In the genomic region with DNA sequence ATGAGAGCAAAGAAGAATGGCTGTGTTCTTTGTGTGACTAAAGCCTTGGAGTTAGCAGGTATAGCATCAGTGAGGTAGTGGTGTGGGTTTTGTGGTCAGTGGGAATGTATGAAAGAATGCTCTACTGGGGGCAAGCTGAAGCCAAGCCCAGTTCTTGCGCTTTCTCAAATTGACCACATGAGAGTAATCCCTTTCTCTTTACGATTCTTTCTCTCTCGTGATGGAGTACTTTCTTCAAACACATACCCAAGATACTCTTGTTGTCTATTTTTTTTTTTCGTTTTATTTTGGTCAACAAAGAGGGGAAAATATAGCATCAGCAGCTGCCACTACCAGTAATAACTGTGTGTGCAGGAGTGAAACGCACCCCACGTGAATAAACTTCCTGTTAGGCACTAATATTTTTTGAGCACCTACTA, we compare ENCODE assay signal across 1 cellular context.
TF ChIP-seq lines count a peak whose summit lies in the region.

No MANE protein-coding gene starts in this region.

TF ChIP-seq in GM12878, 131 proteins besides CTCF, POLR2A, EP300 and RAD21 (continued from another document and continues in another):
- TF ChIP-seq, protein P1, sequence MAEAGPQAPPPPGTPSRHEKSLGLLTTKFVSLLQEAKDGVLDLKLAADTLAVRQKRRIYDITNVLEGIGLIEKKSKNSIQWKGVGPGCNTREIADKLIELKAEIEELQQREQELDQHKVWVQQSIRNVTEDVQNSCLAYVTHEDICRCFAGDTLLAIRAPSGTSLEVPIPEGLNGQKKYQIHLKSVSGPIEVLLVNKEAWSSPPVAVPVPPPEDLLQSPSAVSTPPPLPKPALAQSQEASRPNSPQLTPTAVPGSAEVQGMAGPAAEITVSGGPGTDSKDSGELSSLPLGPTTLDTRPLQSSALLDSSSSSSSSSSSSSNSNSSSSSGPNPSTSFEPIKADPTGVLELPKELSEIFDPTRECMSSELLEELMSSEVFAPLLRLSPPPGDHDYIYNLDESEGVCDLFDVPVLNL (IDR thresholded peaks at IDR 0.05; ENCODE audit: low read depth, low read length), result no peak
- TF ChIP-seq YY1 (IDR thresholded peaks at IDR 0.05; ENCODE audit: low read depth, low read length) (no peak), CREB1 (IDR thresholded peaks at IDR 0.05; ENCODE audit: low read depth) (peak; percentile 54; the same call in 1 of the 2 replicates), SREBF2 (IDR thresholded peaks at IDR 0.05; ENCODE audit: low read length) (no peak), TAF1 (IDR thresholded peaks at IDR 0.05; ENCODE audit: borderline replicate concordance, low read depth, low read length) (no peak), POU2F2 (IDR thresholded peaks at IDR 0.05; ENCODE audit: borderline replicate concordance, low read depth, low read length) (no peak), NR2C1 (IDR thresholded peaks at IDR 0.05) (no peak), KLF5 (IDR thresholded peaks at IDR 0.05; ENCODE audit: partially characterized antibody) (no peak), ZSCAN29 (IDR thresholded peaks at IDR 0.05) (no peak), MEF2A (IDR thresholded peaks at IDR 0.05; ENCODE audit: insufficient read depth, low read depth, low read length) (peak; percentile 95), SMC3 (IDR thresholded peaks at IDR 0.05; ENCODE audit: borderline replicate concordance, low read length) (no peak), CHD2 (IDR thresholded peaks at IDR 0.05; ENCODE audit: borderline replicate concordance, low read depth, low read length) (no peak), BRCA1 (IDR thresholded peaks at IDR 0.05; ENCODE audit: low read depth, low read length) (no peak), CBFB (IDR thresholded peaks at IDR 0.05; ENCODE audit: low read depth) (peak; percentile 96), ETV6 (conservative IDR thresholded peaks at IDR 0.05 in 1 of 2, IDR thresholded peaks at IDR 0.05 in 1 of 2; ENCODE audit: borderline replicate concordance in 1 of 2, low read depth in 1 of 2) (no peak; a peak in 1 of 4 replicates), SRF (IDR thresholded peaks at IDR 0.05; ENCODE audit: low read depth in 2 of 2, low read length in 2 of 2) (no peak), ZNF24 (IDR thresholded peaks at IDR 0.05) (peak; percentile 62), ZNF622 (IDR thresholded peaks at IDR 0.05) (no peak), RUNX3 (IDR thresholded peaks at IDR 0.05; ENCODE audit: low read length) (peak; percentile 99), MEF2B (IDR thresholded peaks at IDR 0.05; ENCODE audit: partially characterized antibody, poor library complexity, severe bottlenecking) (peak; percentile 79), JUND (IDR thresholded peaks at IDR 0.05; ENCODE audit: low read depth, low read length) (no peak), ATF7 (IDR thresholded peaks at IDR 0.05; ENCODE audit: low read depth) (peak; percentile 82), PAX5 (IDR thresholded peaks at IDR 0.05; ENCODE audit: borderline replicate concordance, low read depth, low read length) (no peak), NFIC (IDR thresholded peaks at IDR 0.05; ENCODE audit: low read depth, low read length) (peak; percentile 95), IRF4 (IDR thresholded peaks at IDR 0.05; ENCODE audit: low read depth, low read length) (peak; percentile 66; the same call in 1 of the 2 replicates), ASH2L (IDR thresholded peaks at IDR 0.05; ENCODE audit: borderline replicate concordance, low read depth) (no peak), SMAD1 (IDR thresholded peaks at IDR 0.05; ENCODE audit: low read depth, partially characterized antibody) (no peak), NR2C2 (IDR thresholded peaks at IDR 0.05; ENCODE audit: borderline replicate concordance, control insufficient read depth, insufficient read length, low read depth) (no peak), RBBP5 (conservative IDR thresholded peaks at IDR 0.05) (no peak), SMARCA5 (IDR thresholded peaks at IDR 0.05) (no peak), SUPT20H (IDR thresholded peaks at IDR 0.05; ENCODE audit: borderline replicate concordance, control insufficient read depth, low read depth, low read length) (no peak), IKZF1 (conservative IDR thresholded peaks at IDR 0.05) (peak; percentile 76), YBX1 (IDR thresholded peaks at IDR 0.05) (no peak)
- TF ChIP-seq, protein P2, sequence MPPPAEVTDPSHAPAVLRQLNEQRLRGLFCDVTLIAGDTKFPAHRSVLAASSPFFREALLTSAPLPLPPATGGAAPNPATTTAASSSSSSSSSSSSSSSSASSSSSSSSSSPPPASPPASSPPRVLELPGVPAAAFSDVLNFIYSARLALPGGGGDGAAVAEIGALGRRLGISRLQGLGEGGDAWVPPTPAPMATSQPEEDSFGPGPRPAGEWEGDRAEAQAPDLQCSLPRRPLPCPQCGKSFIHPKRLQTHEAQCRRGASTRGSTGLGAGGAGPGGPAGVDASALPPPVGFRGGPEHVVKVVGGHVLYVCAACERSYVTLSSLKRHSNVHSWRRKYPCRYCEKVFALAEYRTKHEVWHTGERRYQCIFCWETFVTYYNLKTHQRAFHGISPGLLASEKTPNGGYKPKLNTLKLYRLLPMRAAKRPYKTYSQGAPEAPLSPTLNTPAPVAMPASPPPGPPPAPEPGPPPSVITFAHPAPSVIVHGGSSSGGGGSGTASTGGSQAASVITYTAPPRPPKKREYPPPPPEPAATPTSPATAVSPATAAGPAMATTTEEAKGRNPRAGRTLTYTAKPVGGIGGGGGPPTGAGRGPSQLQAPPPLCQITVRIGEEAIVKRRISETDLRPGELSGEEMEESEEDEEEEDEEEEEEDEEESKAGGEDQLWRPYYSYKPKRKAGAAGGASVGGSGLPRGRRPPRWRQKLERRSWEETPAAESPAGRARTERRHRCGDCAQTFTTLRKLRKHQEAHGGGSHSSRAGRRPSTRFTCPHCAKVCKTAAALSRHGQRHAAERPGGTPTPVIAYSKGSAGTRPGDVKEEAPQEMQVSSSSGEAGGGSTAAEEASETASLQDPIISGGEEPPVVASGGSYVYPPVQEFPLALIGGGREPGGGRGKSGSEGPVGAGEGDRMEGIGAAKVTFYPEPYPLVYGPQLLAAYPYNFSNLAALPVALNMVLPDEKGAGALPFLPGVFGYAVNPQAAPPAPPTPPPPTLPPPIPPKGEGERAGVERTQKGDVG (CRISPR knock-in tag; IDR thresholded peaks at IDR 0.05), result no peak
- TF ChIP-seq, protein P3, sequence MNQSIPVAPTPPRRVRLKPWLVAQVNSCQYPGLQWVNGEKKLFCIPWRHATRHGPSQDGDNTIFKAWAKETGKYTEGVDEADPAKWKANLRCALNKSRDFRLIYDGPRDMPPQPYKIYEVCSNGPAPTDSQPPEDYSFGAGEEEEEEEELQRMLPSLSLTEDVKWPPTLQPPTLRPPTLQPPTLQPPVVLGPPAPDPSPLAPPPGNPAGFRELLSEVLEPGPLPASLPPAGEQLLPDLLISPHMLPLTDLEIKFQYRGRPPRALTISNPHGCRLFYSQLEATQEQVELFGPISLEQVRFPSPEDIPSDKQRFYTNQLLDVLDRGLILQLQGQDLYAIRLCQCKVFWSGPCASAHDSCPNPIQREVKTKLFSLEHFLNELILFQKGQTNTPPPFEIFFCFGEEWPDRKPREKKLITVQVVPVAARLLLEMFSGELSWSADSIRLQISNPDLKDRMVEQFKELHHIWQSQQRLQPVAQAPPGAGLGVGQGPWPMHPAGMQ (IDR thresholded peaks at IDR 0.05; ENCODE audit: borderline replicate concordance), result 0 out of 2 replicates have a peak, but pooled peaks have one; percentile 11
- TF ChIP-seq, protein P4, sequence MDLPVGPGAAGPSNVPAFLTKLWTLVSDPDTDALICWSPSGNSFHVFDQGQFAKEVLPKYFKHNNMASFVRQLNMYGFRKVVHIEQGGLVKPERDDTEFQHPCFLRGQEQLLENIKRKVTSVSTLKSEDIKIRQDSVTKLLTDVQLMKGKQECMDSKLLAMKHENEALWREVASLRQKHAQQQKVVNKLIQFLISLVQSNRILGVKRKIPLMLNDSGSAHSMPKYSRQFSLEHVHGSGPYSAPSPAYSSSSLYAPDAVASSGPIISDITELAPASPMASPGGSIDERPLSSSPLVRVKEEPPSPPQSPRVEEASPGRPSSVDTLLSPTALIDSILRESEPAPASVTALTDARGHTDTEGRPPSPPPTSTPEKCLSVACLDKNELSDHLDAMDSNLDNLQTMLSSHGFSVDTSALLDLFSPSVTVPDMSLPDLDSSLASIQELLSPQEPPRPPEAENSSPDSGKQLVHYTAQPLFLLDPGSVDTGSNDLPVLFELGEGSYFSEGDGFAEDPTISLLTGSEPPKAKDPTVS (IDR thresholded peaks at IDR 0.05; ENCODE audit: low read depth, low read length), result no peak
- TF ChIP-seq, protein P5, sequence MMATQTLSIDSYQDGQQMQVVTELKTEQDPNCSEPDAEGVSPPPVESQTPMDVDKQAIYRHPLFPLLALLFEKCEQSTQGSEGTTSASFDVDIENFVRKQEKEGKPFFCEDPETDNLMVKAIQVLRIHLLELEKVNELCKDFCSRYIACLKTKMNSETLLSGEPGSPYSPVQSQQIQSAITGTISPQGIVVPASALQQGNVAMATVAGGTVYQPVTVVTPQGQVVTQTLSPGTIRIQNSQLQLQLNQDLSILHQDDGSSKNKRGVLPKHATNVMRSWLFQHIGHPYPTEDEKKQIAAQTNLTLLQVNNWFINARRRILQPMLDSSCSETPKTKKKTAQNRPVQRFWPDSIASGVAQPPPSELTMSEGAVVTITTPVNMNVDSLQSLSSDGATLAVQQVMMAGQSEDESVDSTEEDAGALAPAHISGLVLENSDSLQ (IDR thresholded peaks at IDR 0.05), result no peak
- TF ChIP-seq, protein P6, sequence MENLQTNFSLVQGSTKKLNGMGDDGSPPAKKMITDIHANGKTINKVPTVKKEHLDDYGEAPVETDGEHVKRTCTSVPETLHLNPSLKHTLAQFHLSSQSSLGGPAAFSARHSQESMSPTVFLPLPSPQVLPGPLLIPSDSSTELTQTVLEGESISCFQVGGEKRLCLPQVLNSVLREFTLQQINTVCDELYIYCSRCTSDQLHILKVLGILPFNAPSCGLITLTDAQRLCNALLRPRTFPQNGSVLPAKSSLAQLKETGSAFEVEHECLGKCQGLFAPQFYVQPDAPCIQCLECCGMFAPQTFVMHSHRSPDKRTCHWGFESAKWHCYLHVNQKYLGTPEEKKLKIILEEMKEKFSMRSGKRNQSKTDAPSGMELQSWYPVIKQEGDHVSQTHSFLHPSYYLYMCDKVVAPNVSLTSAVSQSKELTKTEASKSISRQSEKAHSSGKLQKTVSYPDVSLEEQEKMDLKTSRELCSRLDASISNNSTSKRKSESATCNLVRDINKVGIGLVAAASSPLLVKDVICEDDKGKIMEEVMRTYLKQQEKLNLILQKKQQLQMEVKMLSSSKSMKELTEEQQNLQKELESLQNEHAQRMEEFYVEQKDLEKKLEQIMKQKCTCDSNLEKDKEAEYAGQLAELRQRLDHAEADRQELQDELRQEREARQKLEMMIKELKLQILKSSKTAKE (IDR thresholded peaks at IDR 0.05; ENCODE audit: low read depth, poor library complexity, severe bottlenecking), result peak; percentile 64
- TF ChIP-seq, protein P7, sequence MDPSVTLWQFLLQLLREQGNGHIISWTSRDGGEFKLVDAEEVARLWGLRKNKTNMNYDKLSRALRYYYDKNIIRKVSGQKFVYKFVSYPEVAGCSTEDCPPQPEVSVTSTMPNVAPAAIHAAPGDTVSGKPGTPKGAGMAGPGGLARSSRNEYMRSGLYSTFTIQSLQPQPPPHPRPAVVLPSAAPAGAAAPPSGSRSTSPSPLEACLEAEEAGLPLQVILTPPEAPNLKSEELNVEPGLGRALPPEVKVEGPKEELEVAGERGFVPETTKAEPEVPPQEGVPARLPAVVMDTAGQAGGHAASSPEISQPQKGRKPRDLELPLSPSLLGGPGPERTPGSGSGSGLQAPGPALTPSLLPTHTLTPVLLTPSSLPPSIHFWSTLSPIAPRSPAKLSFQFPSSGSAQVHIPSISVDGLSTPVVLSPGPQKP (IDR thresholded peaks at IDR 0.05; ENCODE audit: low read depth, low read length), result no peak
- TF ChIP-seq, protein P8, sequence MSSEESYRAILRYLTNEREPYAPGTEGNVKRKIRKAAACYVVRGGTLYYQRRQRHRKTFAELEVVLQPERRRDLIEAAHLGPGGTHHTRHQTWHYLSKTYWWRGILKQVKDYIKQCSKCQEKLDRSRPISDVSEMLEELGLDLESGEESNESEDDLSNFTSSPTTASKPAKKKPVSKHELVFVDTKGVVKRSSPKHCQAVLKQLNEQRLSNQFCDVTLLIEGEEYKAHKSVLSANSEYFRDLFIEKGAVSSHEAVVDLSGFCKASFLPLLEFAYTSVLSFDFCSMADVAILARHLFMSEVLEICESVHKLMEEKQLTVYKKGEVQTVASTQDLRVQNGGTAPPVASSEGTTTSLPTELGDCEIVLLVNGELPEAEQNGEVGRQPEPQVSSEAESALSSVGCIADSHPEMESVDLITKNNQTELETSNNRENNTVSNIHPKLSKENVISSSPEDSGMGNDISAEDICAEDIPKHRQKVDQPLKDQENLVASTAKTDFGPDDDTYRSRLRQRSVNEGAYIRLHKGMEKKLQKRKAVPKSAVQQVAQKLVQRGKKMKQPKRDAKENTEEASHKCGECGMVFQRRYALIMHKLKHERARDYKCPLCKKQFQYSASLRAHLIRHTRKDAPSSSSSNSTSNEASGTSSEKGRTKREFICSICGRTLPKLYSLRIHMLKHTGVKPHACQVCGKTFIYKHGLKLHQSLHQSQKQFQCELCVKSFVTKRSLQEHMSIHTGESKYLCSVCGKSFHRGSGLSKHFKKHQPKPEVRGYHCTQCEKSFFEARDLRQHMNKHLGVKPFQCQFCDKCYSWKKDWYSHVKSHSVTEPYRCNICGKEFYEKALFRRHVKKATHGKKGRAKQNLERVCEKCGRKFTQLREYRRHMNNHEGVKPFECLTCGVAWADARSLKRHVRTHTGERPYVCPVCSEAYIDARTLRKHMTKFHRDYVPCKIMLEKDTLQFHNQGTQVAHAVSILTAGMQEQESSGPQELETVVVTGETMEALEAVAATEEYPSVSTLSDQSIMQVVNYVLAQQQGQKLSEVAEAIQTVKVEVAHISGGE (CRISPR knock-in tag; IDR thresholded peaks at IDR 0.05), result no peak
- TF ChIP-seq, protein P9, sequence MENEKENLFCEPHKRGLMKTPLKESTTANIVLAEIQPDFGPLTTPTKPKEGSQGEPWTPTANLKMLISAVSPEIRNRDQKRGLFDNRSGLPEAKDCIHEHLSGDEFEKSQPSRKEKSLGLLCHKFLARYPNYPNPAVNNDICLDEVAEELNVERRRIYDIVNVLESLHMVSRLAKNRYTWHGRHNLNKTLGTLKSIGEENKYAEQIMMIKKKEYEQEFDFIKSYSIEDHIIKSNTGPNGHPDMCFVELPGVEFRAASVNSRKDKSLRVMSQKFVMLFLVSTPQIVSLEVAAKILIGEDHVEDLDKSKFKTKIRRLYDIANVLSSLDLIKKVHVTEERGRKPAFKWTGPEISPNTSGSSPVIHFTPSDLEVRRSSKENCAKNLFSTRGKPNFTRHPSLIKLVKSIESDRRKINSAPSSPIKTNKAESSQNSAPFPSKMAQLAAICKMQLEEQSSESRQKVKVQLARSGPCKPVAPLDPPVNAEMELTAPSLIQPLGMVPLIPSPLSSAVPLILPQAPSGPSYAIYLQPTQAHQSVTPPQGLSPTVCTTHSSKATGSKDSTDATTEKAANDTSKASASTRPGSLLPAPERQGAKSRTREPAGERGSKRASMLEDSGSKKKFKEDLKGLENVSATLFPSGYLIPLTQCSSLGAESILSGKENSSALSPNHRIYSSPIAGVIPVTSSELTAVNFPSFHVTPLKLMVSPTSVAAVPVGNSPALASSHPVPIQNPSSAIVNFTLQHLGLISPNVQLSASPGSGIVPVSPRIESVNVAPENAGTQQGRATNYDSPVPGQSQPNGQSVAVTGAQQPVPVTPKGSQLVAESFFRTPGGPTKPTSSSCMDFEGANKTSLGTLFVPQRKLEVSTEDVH (IDR thresholded peaks at IDR 0.05; ENCODE audit: low read depth, partially characterized antibody), result no peak
